ENCODE assay signal across 21 cellular contexts in the genomic region with DNA sequence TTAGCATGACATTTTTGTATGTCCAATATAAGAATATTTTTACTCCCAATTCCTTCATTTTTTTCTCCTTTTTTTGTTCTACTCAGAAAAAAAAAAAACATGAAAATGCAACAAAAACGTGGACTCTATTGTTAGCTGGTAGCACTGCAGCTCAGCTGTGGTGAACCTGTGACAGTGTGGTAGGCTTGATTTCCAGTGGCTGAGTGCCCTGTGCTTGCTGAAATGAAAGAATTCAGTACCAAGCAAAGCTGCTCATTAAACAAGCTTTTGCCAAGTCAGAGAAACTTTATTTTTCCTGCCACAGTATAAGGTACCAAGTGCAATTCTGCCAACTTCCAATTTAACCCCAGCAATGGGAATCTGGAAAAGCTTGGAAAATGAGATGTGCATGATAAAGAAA.
"Had no signal": no experiment of that assay in that cellular context is flagged by ENCODE, and none has a peak within 500 bp of the region (broad histone marks: within the 10 kb centered on the region; RNA-seq: fewer than 3 reads in every experiment).

No MANE protein-coding gene starts in this region.

- H3K27ac Mint-ChIP-seq: dendritic cell treated with granulocyte-macrophage colony-stimulating factor and Interleukin-4, amounts not matched to agents 40 ng/mL and 50 ng/mL, for 4 days; effector memory CD8-positive, alpha-beta T cell; mesothelial cell of epicardium; natural killer cell; stimulated activated memory B cell treated with anti-CD40 and anti-IgM and Interleukin-4, amounts not matched to agents 10 μg/mL and 1 μg/mL and 100 μg/mL, for 72 hours; stimulated activated naive CD8-positive, alpha-beta T cell treated with anti-CD3 and anti-CD28 coated beads, Interleukin-15, Interleukin-2, amounts not matched to agents 100 ng/mL and 50 ng/mL, for 24 hours had no signal

- H3K27me3 Mint-ChIP-seq: dendritic cell treated with granulocyte-macrophage colony-stimulating factor and Interleukin-4, amounts not matched to agents 40 ng/mL and 50 ng/mL, for 4 days; stimulated activated memory B cell treated with anti-CD40 and anti-IgM and Interleukin-4, amounts not matched to agents 10 μg/mL and 1 μg/mL and 100 μg/mL, for 72 hours had no signal

- H3K36me3 Mint-ChIP-seq: mesothelial cell of epicardium; natural killer cell; stimulated activated memory B cell treated with anti-CD40 and anti-IgM and Interleukin-4, amounts not matched to agents 10 μg/mL and 1 μg/mL and 100 μg/mL, for 72 hours had no signal

- H3K27me3 ChIP-seq: esophagus muscularis mucosa, gastroesophageal sphincter, spleen, tibial artery, upper lobe of left lung, uterus had no signal

- H3K9me3 ChIP-seq: esophagus muscularis mucosa, gastroesophageal sphincter, psoas muscle, spleen, tibial artery, upper lobe of left lung, uterus had no signal

- H3K4me3 ChIP-seq: esophagus muscularis mucosa, gastroesophageal sphincter, psoas muscle, spleen, tibial artery, upper lobe of left lung, uterus had no signal

- H3K36me3 ChIP-seq: esophagus muscularis mucosa, gastroesophageal sphincter, spleen, tibial artery, upper lobe of left lung, uterus had no signal

- H3K4me1 Mint-ChIP-seq: mesothelial cell of epicardium; natural killer cell; stimulated activated memory B cell treated with anti-CD40 and anti-IgM and Interleukin-4, amounts not matched to agents 10 μg/mL and 1 μg/mL and 100 μg/mL, for 72 hours had no signal

- ATAC-seq: effector memory CD8-positive, alpha-beta T cell; gastroesophageal sphincter; left lobe of liver; natural killer cell; psoas muscle; sciatic nerve; stimulated activated memory B cell treated with anti-CD40 and anti-IgM and Interleukin-4, amounts not matched to agents 10 μg/mL and 1 μg/mL and 100 μg/mL, for 72 hours had no signal

- H3K4me1 ChIP-seq: esophagus muscularis mucosa, gastroesophageal sphincter, psoas muscle, spleen, tibial artery, upper lobe of left lung, uterus had no signal

- H3K27ac ChIP-seq: epithelial cell of prostate, esophagus muscularis mucosa, gastroesophageal sphincter, psoas muscle, tibial artery, upper lobe of left lung, uterus had no signal

- H3K4me3 Mint-ChIP-seq: dendritic cell treated with granulocyte-macrophage colony-stimulating factor and Interleukin-4, amounts not matched to agents 40 ng/mL and 50 ng/mL, for 4 days; effector memory CD8-positive, alpha-beta T cell; mesothelial cell of epicardium; natural killer cell; stimulated activated memory B cell treated with anti-CD40 and anti-IgM and Interleukin-4, amounts not matched to agents 10 μg/mL and 1 μg/mL and 100 μg/mL, for 72 hours; stimulated activated naive CD8-positive, alpha-beta T cell treated with anti-CD3 and anti-CD28 coated beads, Interleukin-15, Interleukin-2, amounts not matched to agents 100 ng/mL and 50 ng/mL, for 24 hours had no signal

- DNase-seq: effector memory CD8-positive, alpha-beta T cell; kidney glomerular epithelial cell; mammary epithelial cell; natural killer cell; psoas muscle; spleen; stimulated activated CD4-positive, alpha-beta T cell treated with anti-CD3 and anti-CD28 coated beads, Interleukin-15, amount 100 ng/mL, for 24 hours; stimulated activated CD4-positive, alpha-beta T cell treated with anti-CD3 and anti-CD28 coated beads, Interleukin-1b, Interleukin-23, amount 100 ng/mL, for 48 hours; stimulated activated CD4-positive, alpha-beta T cell treated with anti-CD3 and anti-CD28 coated beads, Interleukin-4, amount 100 ng/mL, for 24 hours; tibial artery; upper lobe of left lung; uterus had no signal

- H3K9me3 Mint-ChIP-seq: dendritic cell treated with granulocyte-macrophage colony-stimulating factor and Interleukin-4, amounts not matched to agents 40 ng/mL and 50 ng/mL, for 4 days; effector memory CD8-positive, alpha-beta T cell; mesothelial cell of epicardium; natural killer cell; stimulated activated memory B cell treated with anti-CD40 and anti-IgM and Interleukin-4, amounts not matched to agents 10 μg/mL and 1 μg/mL and 100 μg/mL, for 72 hours; stimulated activated naive CD8-positive, alpha-beta T cell treated with anti-CD3 and anti-CD28 coated beads, Interleukin-15, Interleukin-2, amounts not matched to agents 100 ng/mL and 50 ng/mL, for 24 hours had no signal
